In the genomic region with DNA sequence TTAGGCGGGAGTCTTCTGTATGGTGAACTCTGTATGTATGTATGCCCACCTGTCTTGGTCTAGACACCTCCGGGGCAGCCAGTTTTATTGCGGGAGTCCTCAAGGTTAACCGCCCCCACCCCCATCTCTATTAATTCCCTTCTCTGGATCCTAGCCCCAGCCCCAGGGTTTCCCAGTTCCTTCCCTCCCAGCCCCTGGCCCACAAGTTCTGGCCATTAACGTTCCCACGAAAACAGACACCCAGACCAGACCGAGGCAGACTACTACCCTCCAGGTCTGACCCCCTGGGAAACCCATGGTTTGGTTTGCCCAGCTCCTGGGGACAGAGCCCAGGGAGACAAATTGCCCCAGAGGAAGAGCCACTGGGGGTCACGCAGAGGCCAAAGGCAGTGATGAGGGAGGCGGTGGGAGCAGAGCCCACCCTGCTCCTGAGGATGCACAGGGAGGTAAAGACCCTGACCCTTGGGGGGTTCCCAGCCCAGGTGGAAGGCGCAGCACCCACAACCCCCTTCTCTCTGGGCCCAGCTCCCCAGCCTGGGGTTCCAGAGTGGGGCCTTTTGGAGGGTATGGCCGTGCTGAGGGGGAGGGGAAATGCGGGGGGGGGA, we compare ENCODE assay signal across 18 cellular contexts. TPM values are rescaled to one million over a fixed set of nuclear protein-coding genes. Genes with fewer than 3 reads are reported as not detected.
A peak's percentile ranks its signal among the peaks of the same experiment; 100 is the strongest.
DNase-seq lines count a peak whose midpoint lies in the region; ATAC-seq, FAIRE-seq and TF ChIP-seq lines count a peak whose summit lies in the region.
"Had no signal": no experiment of that assay in that cellular context is flagged by ENCODE, and none has a peak within 500 bp of the region (broad histone marks: within the 10 kb centered on the region; RNA-seq: fewer than 3 reads in every experiment).

No MANE protein-coding gene starts in this region.

- H3K4me3 Mint-ChIP-seq in activated CD4-positive, alpha-beta T cell treated with anti-CD3 and anti-CD28 coated beads for 36 hours, result peak overlapping the region; percentile 70
- peak overlapping the region; percentile 81 for H3K4me3 Mint-ChIP-seq in activated T-helper 17 cell treated with anti-CD3 and anti-CD28 coated beads, Interleukin-2, amount 50 U/mL, for 72 hours
- H3K4me3 Mint-ChIP-seq in natural killer cell treated with Interleukin-12 subunit alpha and Interleukin-12 subunit beta and Interleukin-15 and Interleukin-18, amount 100 ng/mL, for 72 hours, result peak overlapping the region; percentile 85
- H3K4me3 Mint-ChIP-seq: type B pancreatic cell had no signal

- H3K4me1 ChIP-seq in DOHH2 (ENCODE audit: control insufficient read depth, low read length), result peaks cover 48% of the 10 kb centered on the region
- H3K4me1 ChIP-seq in small intestine (ENCODE audit: control insufficient read depth in 2 of 2, insufficient read depth in 1 of 2, low read depth in 1 of 2, low read length in 1 of 2), result peaks cover 0 to 2% of the 10 kb centered on the region in 2 donors

- H3K36me3 Mint-ChIP-seq in activated CD4-positive, alpha-beta T cell treated with anti-CD3 and anti-CD28 coated beads for 36 hours (ENCODE audit: low read depth), result peaks cover 40% of the 10 kb centered on the region
- peaks cover 66% of the 10 kb centered on the region for H3K36me3 Mint-ChIP-seq in activated T-helper 17 cell treated with anti-CD3 and anti-CD28 coated beads, Interleukin-2, amount 50 U/mL, for 72 hours (ENCODE audit: low read depth)
- H3K36me3 Mint-ChIP-seq in natural killer cell treated with Interleukin-12 subunit alpha and Interleukin-12 subunit beta and Interleukin-15 and Interleukin-18, amount 100 ng/mL, for 72 hours, result no peaks in the 10 kb centered on the region
- H3K36me3 Mint-ChIP-seq: type B pancreatic cell had no signal

- H3K79me2 ChIP-seq in DOHH2 (ENCODE audit: control insufficient read depth, low read length), result no peaks in the 10 kb centered on the region

- 0 out of 2 replicates have a peak, but pooled peaks cover 4% of the 10 kb centered on the region for H3K27me3 ChIP-seq in DOHH2 (ENCODE audit: control insufficient read depth, low read length)
- no peaks in the 10 kb centered on the region for H3K27me3 ChIP-seq in small intestine (ENCODE audit: control insufficient read depth in 2 of 2, insufficient read depth in 2 of 2, low read length in 2 of 2)
- H3K27me3 ChIP-seq: left lung, SJCRH30 had no signal

- intact Hi-C loops in activated CD4-positive, alpha-beta T cell treated with anti-CD3 and anti-CD28 coated beads for 36 hours (cut with DNase I, micrococcal nuclease), result no loop called here

- H3K27ac ChIP-seq in DOHH2 (ENCODE audit: low read depth, low read length) (no peak overlapping the region), small intestine (ENCODE audit: low read depth in 1 of 2, low read length in 1 of 2) (no peak overlapping the region)
- H3K27ac ChIP-seq: SJCRH30 had no signal

- no peak overlapping the region for H3K4me3 ChIP-seq in DOHH2 (ENCODE audit: low read length)
- no peak overlapping the region for H3K4me3 ChIP-seq in small intestine (ENCODE audit: low read depth in 1 of 2, low read length in 2 of 2)
- H3K4me3 ChIP-seq: left lung, SJCRH30 had no signal

- H3K9me2 ChIP-seq in DOHH2 (replicated peaks; ENCODE audit: control insufficient read depth, low read length), result no peaks in the 10 kb centered on the region

- peak overlapping the region; percentile 51; the same call in 1 of the 2 replicates for H3K4me2 ChIP-seq in DOHH2 (ENCODE audit: low read length)

- POLR2A ChIA-PET in activated CD4-positive, alpha-beta T cell treated with anti-CD3 and anti-CD28 coated beads for 36 hours (lab: Charles Lee), result interaction anchor here (0.7 kb wide), 1 partner anchor 272 kb away, joined by 3 read pairs; no protein-coding TSS in a partner anchor
- POLR2A ChIA-PET in HEK293T (lab: Yijun Ruan, JAX), result no interaction called here

- no peaks in the 10 kb centered on the region for H3K9me3 Mint-ChIP-seq in activated CD4-positive, alpha-beta T cell treated with anti-CD3 and anti-CD28 coated beads for 36 hours (ENCODE audit: low read depth)
- H3K9me3 Mint-ChIP-seq in activated T-helper 17 cell treated with anti-CD3 and anti-CD28 coated beads, Interleukin-2, amount 50 U/mL, for 72 hours, result no peaks in the 10 kb centered on the region
- H3K9me3 Mint-ChIP-seq in natural killer cell treated with Interleukin-12 subunit alpha and Interleukin-12 subunit beta and Interleukin-15 and Interleukin-18, amount 100 ng/mL, for 72 hours, result no peaks in the 10 kb centered on the region
- H3K9me3 Mint-ChIP-seq: type B pancreatic cell had no signal

- H3K9me3 ChIP-seq in DOHH2 (ENCODE audit: control insufficient read depth, insufficient read depth, low read length) (no peaks in the 10 kb centered on the region), small intestine (ENCODE audit: control insufficient read depth, low read depth) (no peaks in the 10 kb centered on the region)
- H3K9me3 ChIP-seq: left lung, SJCRH30 had no signal

- H3K36me3 ChIP-seq in DOHH2 (ENCODE audit: control insufficient read depth, low read length), result no peaks in the 10 kb centered on the region
- peaks cover 0 to 3% of the 10 kb centered on the region in 2 donors for H3K36me3 ChIP-seq in small intestine (ENCODE audit: control insufficient read depth in 2 of 2, insufficient read depth in 2 of 2, low read length in 2 of 2)
- H3K36me3 ChIP-seq: SJCRH30 had no signal

- H3K27ac Mint-ChIP-seq in activated CD4-positive, alpha-beta T cell treated with anti-CD3 and anti-CD28 coated beads for 36 hours, result peak overlapping the region; percentile 84
- H3K27ac Mint-ChIP-seq in activated T-helper 17 cell treated with anti-CD3 and anti-CD28 coated beads, Interleukin-2, amount 50 U/mL, for 72 hours, result peak overlapping the region; percentile 81
- H3K27ac Mint-ChIP-seq in natural killer cell treated with Interleukin-12 subunit alpha and Interleukin-12 subunit beta and Interleukin-15 and Interleukin-18, amount 100 ng/mL, for 72 hours, result peak overlapping the region; percentile 96 to 97
- H3K27ac Mint-ChIP-seq: type B pancreatic cell had no signal

- no peak for ATAC-seq in activated CD4-positive, alpha-beta T cell treated with anti-CD3 and anti-CD28 coated beads for 36 hours
- no peak for ATAC-seq in activated T-helper 17 cell treated with anti-CD3 and anti-CD28 coated beads, Interleukin-2, amount 50 U/mL, for 72 hours (replicated peaks)
- no peak for ATAC-seq in natural killer cell treated with Interleukin-12 subunit alpha and Interleukin-12 subunit beta and Interleukin-15 and Interleukin-18, amount 100 ng/mL, for 72 hours
- ATAC-seq: left lung had no signal

- no peak for FAIRE-seq in small intestine (lab: Jason Lieb, UNC)
- FAIRE-seq: A204.1 had no signal

- peaks cover 3% of the 10 kb centered on the region for H3F3A ChIP-seq in DOHH2 (ENCODE audit: control insufficient read depth, insufficient read depth)

- 77 to 86% (median 77%) methylated on average over 12 of the region's 12 CpGs for WGBS in small intestine, 3 donors

- CTCF ChIA-PET in activated CD4-positive, alpha-beta T cell treated with anti-CD3 and anti-CD28 coated beads for 36 hours (lab: Charles Lee), result interaction anchor here (4.0 to 7.1 kb wide), 3 partner anchors 14 to 37 kb away, joined by 15 to 117 read pairs (median 112); partner anchors contain the start of gene TBX21
- CTCF ChIA-PET in HEK293T (lab: Yijun Ruan, JAX), result no interaction called here

- peaks cover 88% of the 10 kb centered on the region for H3K4me1 Mint-ChIP-seq in activated CD4-positive, alpha-beta T cell treated with anti-CD3 and anti-CD28 coated beads for 36 hours
- H3K4me1 Mint-ChIP-seq in activated T-helper 17 cell treated with anti-CD3 and anti-CD28 coated beads, Interleukin-2, amount 50 U/mL, for 72 hours, result peaks cover 55% of the 10 kb centered on the region
- peaks cover 81 to 85% of the 10 kb centered on the region in 2 donors for H3K4me1 Mint-ChIP-seq in natural killer cell treated with Interleukin-12 subunit alpha and Interleukin-12 subunit beta and Interleukin-15 and Interleukin-18, amount 100 ng/mL, for 72 hours (ENCODE audit: low read depth in 2 of 2)

- no peak for TF ChIP-seq CTCF in DOHH2 (IDR thresholded peaks at IDR 0.05; ENCODE audit: low read depth, low read length, poor library complexity, severe bottlenecking)

- H3K27me3 Mint-ChIP-seq in activated CD4-positive, alpha-beta T cell treated with anti-CD3 and anti-CD28 coated beads for 36 hours, result no peaks in the 10 kb centered on the region
- no peaks in the 10 kb centered on the region for H3K27me3 Mint-ChIP-seq in activated T-helper 17 cell treated with anti-CD3 and anti-CD28 coated beads, Interleukin-2, amount 50 U/mL, for 72 hours
- no peaks in the 10 kb centered on the region for H3K27me3 Mint-ChIP-seq in natural killer cell treated with Interleukin-12 subunit alpha and Interleukin-12 subunit beta and Interleukin-15 and Interleukin-18, amount 100 ng/mL, for 72 hours

- no peaks in the 10 kb centered on the region; the same call in 1 of the 2 replicates for H4K20me1 ChIP-seq in DOHH2 (ENCODE audit: control insufficient read depth, insufficient read depth, low read depth, low read length)

- no peak for DNase-seq in activated CD4-positive, alpha-beta T cell treated with anti-CD3 and anti-CD28 coated beads for 36 hours
- DNase-seq in activated CD4-positive, alpha-beta T cell treated with anti-CD3 and anti-CD28 coated beads for 48 hours, result no peak
- no peak for DNase-seq in natural killer cell treated with Interleukin-12 subunit alpha and Interleukin-12 subunit beta and Interleukin-15 and Interleukin-18, amount 100 ng/mL, for 72 hours (ENCODE audit: low spot score)
- no peak for DNase-seq in small intestine
- DNase-seq in epidermal melanocyte (ENCODE audit: insufficient read length, low spot score), result no peak
- no peak for DNase-seq in HEK293T (ENCODE audit: extremely low spot score)
- DNase-seq: amygdala, foreskin melanocyte, IMR-90, NCI-H1930, SJCRH30 had no signal

RNA-seq across cellular contexts. Expression of gene TBKBP1, which starts 8.5 kb away (rescaled TPM):
- total RNA-seq in activated CD4-positive, alpha-beta T cell treated with anti-CD3 and anti-CD28 coated beads for 36 hours, result 10 to 100 TPM; 21.8 to 23.1 TPM
- total RNA-seq in activated T-helper 17 cell treated with anti-CD3 and anti-CD28 coated beads, Interleukin-2, amount 50 U/mL, for 72 hours, result 10 to 100 TPM in 1 of 2 donors, 1 to 10 TPM in 1; 6.3 to 10.2 TPM
- total RNA-seq in natural killer cell treated with Interleukin-12 subunit alpha and Interleukin-12 subunit beta and Interleukin-15 and Interleukin-18, amount 100 ng/mL, for 72 hours, result 10 to 100 TPM; 13.1 to 22.6 TPM
- polyA plus RNA-seq in small intestine, result 1 to 10 TPM in 2 of 3 donors, under 1 TPM in 1; 0.22 to 5.5 (median 3.5) TPM

RNA-seq across cellular contexts. Expression of gene TBX21, which starts 30.5 kb away (rescaled TPM):
- total RNA-seq in activated CD4-positive, alpha-beta T cell treated with anti-CD3 and anti-CD28 coated beads for 36 hours, result 10 to 100 TPM; 73.4 to 76.8 TPM
- 10 to 100 TPM; 19.9 to 30.5 TPM for total RNA-seq in activated T-helper 17 cell treated with anti-CD3 and anti-CD28 coated beads, Interleukin-2, amount 50 U/mL, for 72 hours
- 100 to 1,000 TPM; 234 to 437 TPM for total RNA-seq in natural killer cell treated with Interleukin-12 subunit alpha and Interleukin-12 subunit beta and Interleukin-15 and Interleukin-18, amount 100 ng/mL, for 72 hours
- under 1 TPM; 0.27 to 0.45 (median 0.31) TPM for polyA plus RNA-seq in small intestine
- total RNA-seq: IMR-90, NCI-H460, progenitor cell of endocrine pancreas, SJCRH30 had no signal
- polyA plus RNA-seq: IMR-90 had no signal

RNA-seq across cellular contexts. Expression of gene KPNB1, which starts 52.8 kb away (rescaled TPM):
- total RNA-seq in activated CD4-positive, alpha-beta T cell treated with anti-CD3 and anti-CD28 coated beads for 36 hours, result 100 to 1,000 TPM; 640 to 656 TPM
- 100 to 1,000 TPM; 451 to 724 TPM for total RNA-seq in activated T-helper 17 cell treated with anti-CD3 and anti-CD28 coated beads, Interleukin-2, amount 50 U/mL, for 72 hours
- total RNA-seq in natural killer cell treated with Interleukin-12 subunit alpha and Interleukin-12 subunit beta and Interleukin-15 and Interleukin-18, amount 100 ng/mL, for 72 hours, result 1,000 to 10,000 TPM in 1 of 2 donors, 100 to 1,000 TPM in 1; 665 to 1,039 TPM
- polyA plus RNA-seq in small intestine, result 10 to 100 TPM; 25.9 to 82.4 (median 27.1) TPM
